ENCODE assay signal across 11 cellular contexts in the genomic region with DNA sequence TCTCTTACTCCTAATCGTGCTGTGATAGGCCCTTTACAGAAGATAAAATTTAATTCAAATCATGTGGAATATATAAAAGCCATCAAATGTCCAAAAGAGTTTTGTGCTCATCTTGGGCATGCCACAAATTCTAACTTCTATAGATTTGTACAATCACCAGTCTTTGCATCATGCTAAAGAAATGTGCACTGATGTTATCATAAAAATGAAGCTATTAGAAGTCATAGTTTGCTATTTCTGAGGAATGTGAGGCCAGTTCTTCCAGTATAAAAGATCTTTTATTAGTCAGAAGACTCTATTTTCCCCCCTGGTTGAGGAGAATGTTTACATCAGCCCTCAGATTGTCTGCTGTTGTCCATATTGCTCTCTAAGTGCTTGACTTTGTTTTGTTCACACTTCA. TPM values are rescaled to one million over a fixed set of nuclear protein-coding genes. Genes with fewer than 3 reads are reported as not detected.
DNase-seq lines count a peak whose midpoint lies in the region; ATAC-seq and TF ChIP-seq lines count a peak whose summit lies in the region.
"Had no signal": no experiment of that assay in that cellular context is flagged by ENCODE, and none has a peak within 500 bp of the region (broad histone marks: within the 10 kb centered on the region; RNA-seq: fewer than 3 reads in every experiment).

No MANE protein-coding gene starts in this region.

- H3K36me3 ChIP-seq in ES-I3 (ENCODE audit: insufficient read depth, low read length): peaks cover 11% of the 10 kb centered on the region
- 0 out of 2 replicates have a peak, but pooled peaks cover 6% of the 10 kb centered on the region for H3K36me3 ChIP-seq in SJCRH30
- H3K36me3 ChIP-seq in skeletal muscle tissue (ENCODE audit: control insufficient read depth in 3 of 3, insufficient read depth in 3 of 3, low read length in 3 of 3): peaks cover 0 to 7% (median 0%) of the 10 kb centered on the region in 3 donors

- peak overlapping the region; percentile 95 for H3K27ac ChIP-seq in SJCRH30
- peak overlapping the region; percentile 96 for H3K27ac ChIP-seq in skeletal muscle tissue (ENCODE audit: low read depth, low read length)

- ATAC-seq in GM19351 (IDR thresholded peaks at IDR 0.05; ENCODE audit: unreplicated experiment): no peak
- ATAC-seq in GM18870 (IDR thresholded peaks at IDR 0.05; ENCODE audit: unreplicated experiment): no peak

- intact Hi-C loops in posterior cingulate gyrus (cut with DNase I): no loop called here

- TF ChIP-seq CTCF in fibroblast of mammary gland (conservative IDR thresholded peaks at IDR 0.05; ENCODE audit: control insufficient read depth, insufficient read depth, low read depth, low read length): no peak

- H3K4me1 ChIP-seq in ES-I3 (ENCODE audit: insufficient read depth, low read length): peaks cover 34% of the 10 kb centered on the region
- peaks cover 39% of the 10 kb centered on the region for H3K4me1 ChIP-seq in SJCRH30
- peaks cover 24 to 32% (median 31%) of the 10 kb centered on the region in 3 donors for H3K4me1 ChIP-seq in skeletal muscle tissue (ENCODE audit: control insufficient read depth in 3 of 3, insufficient read depth in 3 of 3, low read length in 3 of 3)

- H3K27me3 ChIP-seq in SJCRH30: no peaks in the 10 kb centered on the region
- no peaks in the 10 kb centered on the region for H3K27me3 ChIP-seq in skeletal muscle tissue (ENCODE audit: control insufficient read depth in 3 of 3, insufficient read depth in 3 of 3, low read length in 3 of 3)

- DNase-seq in SJCRH30 (no peak), fibroblast of mammary gland (ENCODE audit: low read depth) (peak; percentile 62), posterior cingulate gyrus (no peak)
- no peak for DNase-seq in activated CD4-positive, alpha-beta T cell treated with anti-CD3 and anti-CD28 coated beads, Interleukin-2, amount 50 U/mL, for 48 hours
- DNase-seq: endodermal cell, kidney glomerular epithelial cell, NCI-H2171 treated with DMSO at 0.1 percent for 48 hours had no signal

- no peaks in the 10 kb centered on the region for H3K9me3 ChIP-seq in ES-I3 (ENCODE audit: control insufficient read depth, insufficient read depth, low read length)
- no peaks in the 10 kb centered on the region for H3K9me3 ChIP-seq in SJCRH30 (replicated peaks)
- H3K9me3 ChIP-seq in skeletal muscle tissue (ENCODE audit: control insufficient read depth in 3 of 3, low read length in 3 of 3): no peaks in the 10 kb centered on the region

- no peak overlapping the region; the same call in 1 of the 2 replicates for H3K4me3 ChIP-seq in SJCRH30
- H3K4me3 ChIP-seq in fibroblast of mammary gland (ENCODE audit: control insufficient read depth, low read depth, low read length): no peak overlapping the region
- no peak overlapping the region for H3K4me3 ChIP-seq in skeletal muscle tissue (ENCODE audit: low read length in 3 of 3)

- 0 out of 2 replicates have a peak overlapping the region, but pooled peaks have one; percentile 99 for H3K9ac ChIP-seq in ES-I3 (ENCODE audit: low read depth, low read length)
- no peak overlapping the region for H3K9ac ChIP-seq in skeletal muscle tissue (ENCODE audit: low read depth in 1 of 3, low read length in 3 of 3)

RNA-seq across cellular contexts. Expression of a gene that starts 2.1 kb away (rescaled TPM):
- 236 and 243 TPM in 2 replicates for total RNA-seq in SJCRH30 (2014; rRNA removed; shearing (Covaris generic))
- total RNA-seq in skeletal muscle tissue: 631 TPM
